ENCODE assay signal across 1 cellular context in the genomic region with DNA sequence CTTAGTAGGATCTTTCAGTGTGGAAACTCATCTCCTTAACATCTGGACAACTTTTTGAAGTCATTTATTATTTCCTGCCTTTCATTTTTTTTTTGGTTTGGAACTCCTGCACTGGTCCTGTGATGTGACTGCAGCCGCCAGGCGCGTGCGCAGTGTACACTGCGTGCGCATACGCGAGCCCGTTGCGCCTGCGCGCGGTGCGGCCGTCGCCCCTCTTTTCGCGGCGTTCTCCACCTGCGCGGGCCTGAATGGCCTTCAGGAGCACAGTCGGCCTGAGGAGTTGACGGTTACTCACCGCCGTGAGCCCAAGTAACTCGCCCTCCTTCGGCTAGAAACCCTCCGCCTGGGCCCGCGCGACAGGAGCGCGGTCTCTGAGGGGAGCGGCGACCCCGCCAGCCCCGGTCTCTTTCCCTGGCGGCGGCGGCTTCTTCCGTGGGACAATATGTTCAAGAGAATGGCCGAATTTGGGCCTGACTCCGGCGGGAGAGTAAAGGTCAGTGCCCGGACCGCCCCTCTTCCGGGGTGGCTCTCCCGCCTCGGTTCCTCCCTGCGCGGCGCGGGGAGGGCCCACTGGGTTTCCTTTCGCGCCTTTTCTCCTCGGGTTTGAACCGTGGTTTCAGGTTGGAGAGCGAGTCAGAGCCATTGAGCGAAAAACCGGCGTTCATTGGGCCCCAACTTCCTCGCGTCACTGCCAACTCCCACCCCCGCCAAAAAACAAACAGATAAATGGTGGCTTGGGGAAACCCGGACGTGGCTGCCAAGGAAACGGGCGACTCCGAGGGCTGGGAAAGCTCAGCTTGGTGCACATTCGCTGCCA.
A peak's percentile ranks its signal among the peaks of the same experiment; 100 is the strongest.
TF ChIP-seq lines count a peak whose summit lies in the region.

A gene (plus strand): TSS at position 213 of the 817 bp plus-strand sequence. CDS start 230 bp downstream, at position 443.

TF ChIP-seq in H1, 55 proteins besides CTCF, POLR2A, EP300 and RAD21:
- TF ChIP-seq CHD2 (IDR thresholded peaks at IDR 0.05; ENCODE audit: low read length) (0 out of 2 replicates have a peak, but pooled peaks have one; percentile 8), GTF2F1 (IDR thresholded peaks at IDR 0.05; ENCODE audit: borderline replicate concordance, low read depth, low read length) (no peak; the same call in 1 of the 2 replicates), TEAD4 (IDR thresholded peaks at IDR 0.05; ENCODE audit: low read depth, low read length) (peak; percentile 57; the same call in 1 of the 2 replicates), CREB1 (IDR thresholded peaks at IDR 0.05) (peak; percentile 76), RBBP5 (IDR thresholded peaks at IDR 0.05; ENCODE audit: borderline replicate concordance, low read depth, low read length) (0 out of 2 replicates have a peak, but pooled peaks have one; percentile 74), TBP (IDR thresholded peaks at IDR 0.05; ENCODE audit: low read depth, low read length) (peak; percentile 84), SP1 (IDR thresholded peaks at IDR 0.05; ENCODE audit: low read depth, low read length) (no peak), KDM4A (IDR thresholded peaks at IDR 0.05; ENCODE audit: low read depth, low read length, severe bottlenecking) (peak; percentile 57), TAF1 (IDR thresholded peaks at IDR 0.05; ENCODE audit: low read depth, low read length) (peak; percentile 84), PHF8 (conservative IDR thresholded peaks at IDR 0.05; ENCODE audit: low read depth, low read length) (peak; percentile 97), EGR1 (IDR thresholded peaks at IDR 0.05; ENCODE audit: borderline replicate concordance, low read depth, low read length) (peak; percentile 53; the same call in 1 of the 2 replicates), TAF7 (optimal IDR thresholded peaks at IDR 0.05; ENCODE audit: borderline replicate concordance, low read depth, low read length) (peak; percentile 88), SP2 (IDR thresholded peaks at IDR 0.05; ENCODE audit: low read length) (no peak), NRF1 (IDR thresholded peaks at IDR 0.05; ENCODE audit: low read depth, low read length) (peak; percentile 97), SP4 (IDR thresholded peaks at IDR 0.05; ENCODE audit: low read length) (peak; percentile 52; the same call in 1 of the 2 replicates), RFX5 (IDR thresholded peaks at IDR 0.05; ENCODE audit: borderline replicate concordance, low read depth, low read length) (no peak), POLR2AphosphoS5 (IDR thresholded peaks at IDR 0.05; ENCODE audit: low read depth, low read length) (peak; percentile 92), SAP30 (IDR thresholded peaks at IDR 0.05; ENCODE audit: insufficient read depth, insufficient replicate concordance, low read length) (peak; percentile 80), HDAC2 (IDR thresholded peaks at IDR 0.05; ENCODE audit: borderline replicate concordance in 1 of 2, low read depth in 2 of 2, low read length in 2 of 2) (0 out of 4 replicates have a peak, but pooled peaks of 1 of the 2 experiments have one; percentile 31), SIN3A (conservative IDR thresholded peaks at IDR 0.05 in 1 of 2, IDR thresholded peaks at IDR 0.05 in 1 of 2; ENCODE audit: low read depth in 1 of 2, low read length in 2 of 2) (peak; percentile 14 to 62; a peak in 1 of 4 replicates), YY1 (IDR thresholded peaks at IDR 0.05; ENCODE audit: low read depth, low read length) (peak; percentile 76)
- TF ChIP-seq, protein P1, sequence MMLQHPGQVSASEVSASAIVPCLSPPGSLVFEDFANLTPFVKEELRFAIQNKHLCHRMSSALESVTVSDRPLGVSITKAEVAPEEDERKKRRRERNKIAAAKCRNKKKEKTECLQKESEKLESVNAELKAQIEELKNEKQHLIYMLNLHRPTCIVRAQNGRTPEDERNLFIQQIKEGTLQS (IDR thresholded peaks at IDR 0.05; ENCODE audit: insufficient read depth, low read depth, low read length): no peak
- TF ChIP-seq, protein P2, sequence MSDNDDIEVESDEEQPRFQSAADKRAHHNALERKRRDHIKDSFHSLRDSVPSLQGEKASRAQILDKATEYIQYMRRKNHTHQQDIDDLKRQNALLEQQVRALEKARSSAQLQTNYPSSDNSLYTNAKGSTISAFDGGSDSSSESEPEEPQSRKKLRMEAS (IDR thresholded peaks at IDR 0.05): peak; percentile 92
- TF ChIP-seq, protein P3, sequence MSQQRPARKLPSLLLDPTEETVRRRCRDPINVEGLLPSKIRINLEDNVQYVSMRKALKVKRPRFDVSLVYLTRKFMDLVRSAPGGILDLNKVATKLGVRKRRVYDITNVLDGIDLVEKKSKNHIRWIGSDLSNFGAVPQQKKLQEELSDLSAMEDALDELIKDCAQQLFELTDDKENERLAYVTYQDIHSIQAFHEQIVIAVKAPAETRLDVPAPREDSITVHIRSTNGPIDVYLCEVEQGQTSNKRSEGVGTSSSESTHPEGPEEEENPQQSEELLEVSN (IDR thresholded peaks at IDR 0.05): peak; percentile 89
